Comparison of ENCODE assay signal across 34 cellular contexts in the genomic region with DNA sequence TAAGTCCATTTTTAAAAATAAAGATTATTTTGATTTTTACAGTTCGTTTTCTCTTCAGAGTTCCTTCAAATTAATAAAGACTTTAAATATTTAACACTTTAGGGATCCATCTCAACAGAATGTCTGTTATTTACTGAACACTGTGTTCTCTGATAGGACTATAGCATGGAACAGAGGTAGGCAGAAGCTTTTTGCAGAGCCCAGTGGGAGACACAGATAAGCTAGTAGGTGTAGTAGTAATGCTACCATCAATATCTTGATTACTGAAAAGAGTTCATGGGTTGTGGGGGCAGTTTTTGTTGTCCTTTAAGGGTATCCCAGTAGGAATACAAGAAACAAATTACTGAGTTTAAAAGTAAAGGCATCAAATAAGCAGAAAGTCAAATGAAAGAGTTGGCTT.
"Had no signal": no experiment of that assay in that cellular context is flagged by ENCODE, and none has a peak within 500 bp of the region (broad histone marks: within the 10 kb centered on the region; RNA-seq: fewer than 3 reads in every experiment).

No MANE protein-coding gene starts in this region.

- H3K4me3 ChIP-seq: adrenal gland, ascending aorta, body of pancreas, breast epithelium, cardiac muscle cell had no signal

- H3K4me1 ChIP-seq: adrenal gland, ascending aorta, body of pancreas, breast epithelium had no signal

- DNase-seq: activated effector memory CD4-positive, alpha-beta T cell treated with anti-CD3 and anti-CD28 coated beads, Interleukin-2, amount 50 U/mL, for 16 hours; activated effector memory CD4-positive, alpha-beta T cell treated with Interleukin-2 at 50 U/mL for 16 hours; activated gamma-delta T cell; activated gamma-delta T cell treated with Interleukin-2 at 50 U/mL for 16 hours; activated naive CD4-positive, alpha-beta T cell; activated naive CD4-positive, alpha-beta T cell treated with anti-CD3 and anti-CD28 coated beads for 36 hours; activated naive CD4-positive, alpha-beta T cell treated with anti-CD3 and anti-CD28 coated beads, Interleukin-2, amount 10 ng/mL, durations not matched to agents 7 days and 5 days; activated naive CD4-positive, alpha-beta T cell treated with anti-CD3 and anti-CD28 coated beads, Interleukin-2, amount 50 U/mL, for 16 hours; activated naive CD4-positive, alpha-beta T cell treated with Interleukin-2 at 50 U/mL for 16 hours; activated naive CD8-positive, alpha-beta T cell treated with anti-CD3 and anti-CD28 coated beads for 36 hours; activated naive CD8-positive, alpha-beta T cell treated with anti-CD3 and anti-CD28 coated beads, Interleukin-2, amount 10 ng/mL, durations not matched to agents 7 days and 5 days; activated naive CD8-positive, alpha-beta T cell treated with anti-CD3 and anti-CD28 coated beads, Interleukin-2, amount 50 U/mL, for 24 hours; activated T-cell treated with anti-CD3 and anti-CD28 coated beads, Interleukin-2, amount 50 U/mL, for 1 hour; activated T-cell treated with anti-CD3 and anti-CD28 coated beads, Interleukin-2, amount 50 U/mL, for 24 hours; activated T-cell treated with anti-CD3 and anti-CD28 coated beads, Interleukin-2, amount 50 U/mL, for 4 hours; activated T-cell treated with anti-CD3 and anti-CD28 coated beads, Interleukin-2, amount 50 U/mL, for 48 hours; activated T-cell treated with anti-CD3 and anti-CD28 coated beads, Interleukin-2, amount 50 U/mL, for 72 hours; adrenal gland; amniotic stem cell; amygdala; anterior cingulate cortex; aorta; body of pancreas; brain microvascular endothelial cell; caudate nucleus; central memory CD4-positive, alpha-beta T cell; cerebellar nuclear complex had no signal

- H3K27ac ChIP-seq: adrenal gland, ascending aorta, body of pancreas, brain microvascular endothelial cell, breast epithelium, cardiac muscle cell had no signal

- ATAC-seq: activated naive CD4-positive, alpha-beta T cell treated with anti-CD3 and anti-CD28 coated beads, Interleukin-2, amount 50 U/mL, for 72 hours; activated naive CD8-positive, alpha-beta T cell treated with anti-CD3 and anti-CD28 coated beads, Interleukin-2, amount 50 U/mL, for 24 hours; activated T-cell treated with anti-CD3 and anti-CD28 coated beads, Interleukin-2, amount 50 U/mL, for 4 hours; activated T-cell treated with anti-CD3 and anti-CD28 coated beads, Interleukin-2, amount 50 U/mL, for 72 hours; activated T-helper 17 cell treated with anti-CD3 and anti-CD28 coated beads, Interleukin-2, amount 50 U/mL, for 72 hours; body of pancreas had no signal

- H3K9me3 ChIP-seq: adrenal gland, ascending aorta, body of pancreas, breast epithelium had no signal

- H3K36me3 ChIP-seq: adrenal gland, ascending aorta, brain microvascular endothelial cell, breast epithelium, cardiac muscle cell had no signal

- H3K27me3 ChIP-seq: adrenal gland, ascending aorta, body of pancreas, brain microvascular endothelial cell, breast epithelium, cardiac muscle cell had no signal

- FAIRE-seq: astrocyte, bronchial epithelial cell had no signal
